1 cellular context compared by ENCODE assay signal in genomic region chrX:11119295-11119943, GRCh38.
TF ChIP-seq lines count a peak whose summit lies in the region.

No MANE protein-coding gene starts in this region.

TF ChIP-seq in GM12878, 131 proteins besides CTCF, POLR2A, EP300 and RAD21 (continued from another document):
- TF ChIP-seq, protein P1, sequence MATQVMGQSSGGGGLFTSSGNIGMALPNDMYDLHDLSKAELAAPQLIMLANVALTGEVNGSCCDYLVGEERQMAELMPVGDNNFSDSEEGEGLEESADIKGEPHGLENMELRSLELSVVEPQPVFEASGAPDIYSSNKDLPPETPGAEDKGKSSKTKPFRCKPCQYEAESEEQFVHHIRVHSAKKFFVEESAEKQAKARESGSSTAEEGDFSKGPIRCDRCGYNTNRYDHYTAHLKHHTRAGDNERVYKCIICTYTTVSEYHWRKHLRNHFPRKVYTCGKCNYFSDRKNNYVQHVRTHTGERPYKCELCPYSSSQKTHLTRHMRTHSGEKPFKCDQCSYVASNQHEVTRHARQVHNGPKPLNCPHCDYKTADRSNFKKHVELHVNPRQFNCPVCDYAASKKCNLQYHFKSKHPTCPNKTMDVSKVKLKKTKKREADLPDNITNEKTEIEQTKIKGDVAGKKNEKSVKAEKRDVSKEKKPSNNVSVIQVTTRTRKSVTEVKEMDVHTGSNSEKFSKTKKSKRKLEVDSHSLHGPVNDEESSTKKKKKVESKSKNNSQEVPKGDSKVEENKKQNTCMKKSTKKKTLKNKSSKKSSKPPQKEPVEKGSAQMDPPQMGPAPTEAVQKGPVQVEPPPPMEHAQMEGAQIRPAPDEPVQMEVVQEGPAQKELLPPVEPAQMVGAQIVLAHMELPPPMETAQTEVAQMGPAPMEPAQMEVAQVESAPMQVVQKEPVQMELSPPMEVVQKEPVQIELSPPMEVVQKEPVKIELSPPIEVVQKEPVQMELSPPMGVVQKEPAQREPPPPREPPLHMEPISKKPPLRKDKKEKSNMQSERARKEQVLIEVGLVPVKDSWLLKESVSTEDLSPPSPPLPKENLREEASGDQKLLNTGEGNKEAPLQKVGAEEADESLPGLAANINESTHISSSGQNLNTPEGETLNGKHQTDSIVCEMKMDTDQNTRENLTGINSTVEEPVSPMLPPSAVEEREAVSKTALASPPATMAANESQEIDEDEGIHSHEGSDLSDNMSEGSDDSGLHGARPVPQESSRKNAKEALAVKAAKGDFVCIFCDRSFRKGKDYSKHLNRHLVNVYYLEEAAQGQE (IDR thresholded peaks at IDR 0.05; ENCODE audit: low read depth, low read length): no peak
- TF ChIP-seq SPI1 (IDR thresholded peaks at IDR 0.05; ENCODE audit: borderline replicate concordance, insufficient read depth, low read depth, low read length): peak; percentile 20; the same call in 1 of the 2 replicates
- TF ChIP-seq TCF7 (IDR thresholded peaks at IDR 0.05; ENCODE audit: borderline replicate concordance): no peak
- no peak for TF ChIP-seq MYB (IDR thresholded peaks at IDR 0.05; ENCODE audit: borderline replicate concordance, low read depth, low read length)
- no peak for TF ChIP-seq CREB1 (IDR thresholded peaks at IDR 0.05; ENCODE audit: low read depth)
- 0 out of 2 replicates have a peak, but pooled peaks have one; percentile 28 for TF ChIP-seq DPF2 (IDR thresholded peaks at IDR 0.05)
- TF ChIP-seq, protein P2, sequence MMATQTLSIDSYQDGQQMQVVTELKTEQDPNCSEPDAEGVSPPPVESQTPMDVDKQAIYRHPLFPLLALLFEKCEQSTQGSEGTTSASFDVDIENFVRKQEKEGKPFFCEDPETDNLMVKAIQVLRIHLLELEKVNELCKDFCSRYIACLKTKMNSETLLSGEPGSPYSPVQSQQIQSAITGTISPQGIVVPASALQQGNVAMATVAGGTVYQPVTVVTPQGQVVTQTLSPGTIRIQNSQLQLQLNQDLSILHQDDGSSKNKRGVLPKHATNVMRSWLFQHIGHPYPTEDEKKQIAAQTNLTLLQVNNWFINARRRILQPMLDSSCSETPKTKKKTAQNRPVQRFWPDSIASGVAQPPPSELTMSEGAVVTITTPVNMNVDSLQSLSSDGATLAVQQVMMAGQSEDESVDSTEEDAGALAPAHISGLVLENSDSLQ (IDR thresholded peaks at IDR 0.05): peak; percentile 62; the same call in 1 of the 2 replicates
- no peak for TF ChIP-seq JUNB (IDR thresholded peaks at IDR 0.05)
- TF ChIP-seq CREM (IDR thresholded peaks at IDR 0.05; ENCODE audit: low read depth): no peak
- TF ChIP-seq IKZF1 (conservative IDR thresholded peaks at IDR 0.05): peak; percentile 48; the same call in 1 of the 2 replicates
